Comparison of ENCODE assay signal across 8 cellular contexts in genomic region chr2:28894470-28895188, GRCh38. TPM values are rescaled to one million over a fixed set of nuclear protein-coding genes. Genes with fewer than 3 reads are reported as not detected.
DNase-seq lines count a peak whose midpoint lies in the region; ATAC-seq and TF ChIP-seq lines count a peak whose summit lies in the region.

Gene WDR43, plus strand, starts transcription at chr2:28894667. Its CDS starts 32 bp downstream, at chr2:28894699.

- intact Hi-C loops in Calu3 (cut with micrococcal nuclease; ENCODE audit: unreplicated experiment): no loop called here

- H3K27ac ChIP-seq in HUES64 (ENCODE audit: low read depth, low read length) (peak within 1 kb of the TSS; percentile 87), OCI-LY1 (ENCODE audit: low read depth, low read length, poor library complexity, severe bottlenecking) (peak within 1 kb of the TSS; percentile 65)

- no peaks in the 10 kb centered on the region for H3K9me2 ChIP-seq in OCI-LY1 (ENCODE audit: low read depth, low read length)

- ATAC-seq in GM21447 (IDR thresholded peaks at IDR 0.05; ENCODE audit: unreplicated experiment): peak; percentile 81

- H3K36me3 Mint-ChIP-seq in Calu3 (ENCODE audit: insufficient read depth, unreplicated experiment) (peaks cover 27% of the 10 kb centered on the region), endothelial cell (ENCODE audit: low read depth, unreplicated experiment) (peaks cover 3% of the 10 kb centered on the region)

- peaks cover 51% of the 10 kb centered on the region for H3K79me2 ChIP-seq in OCI-LY1 (ENCODE audit: insufficient read depth, low read length)

- no peaks in the 10 kb centered on the region for H3K9me3 ChIP-seq in HUES64 (ENCODE audit: insufficient read depth, low read depth, low read length)
- no peaks in the 10 kb centered on the region for H3K9me3 ChIP-seq in OCI-LY1 (ENCODE audit: low read length)

- CTCF ChIA-PET in Calu3 (lab: Charles Lee): interaction anchor here (0.6 to 0.7 kb wide), 4 partner anchors 34 to 1252 kb away, joined by 3 to 8 read pairs (median 4); partner anchors contain the start of gene YPEL5

- no TSS peak for BruUV-seq in Calu3 (replicated peaks; lab: Mats Ljungman, UMichigan)

- TF ChIP-seq CTCF in Calu3 (IDR thresholded peaks at IDR 0.05; ENCODE audit: unreplicated experiment): no peak
- TF ChIP-seq CTCF in OCI-LY1 (IDR thresholded peaks at IDR 0.05; ENCODE audit: low read length): no peak
- no peak for TF ChIP-seq CTCF in endothelial cell (IDR thresholded peaks at IDR 0.05; ENCODE audit: unreplicated experiment)

- H3K9me3 Mint-ChIP-seq in Calu3 (ENCODE audit: low read depth, unreplicated experiment) (no peaks in the 10 kb centered on the region), endothelial cell (ENCODE audit: unreplicated experiment) (no peaks in the 10 kb centered on the region)

- H3K4me2 ChIP-seq in OCI-LY1 (ENCODE audit: low read length): peak within 1 kb of the TSS; percentile 76

- peaks cover 5% of the 10 kb centered on the region; the same call in 1 of the 2 replicates for H3F3A ChIP-seq in OCI-LY1 (ENCODE audit: insufficient read depth, low read length)

- H3K4me3 Mint-ChIP-seq in Calu3 (ENCODE audit: low read depth, unreplicated experiment) (peak within 1 kb of the TSS; percentile 94), endothelial cell (ENCODE audit: unreplicated experiment) (peak within 1 kb of the TSS; percentile 100)

- peak within 1 kb of the TSS; percentile 100 for H3K9ac ChIP-seq in HUES64 (ENCODE audit: low read depth, low read length)
- peak within 1 kb of the TSS; percentile 100 for H3K9ac ChIP-seq in OCI-LY1 (ENCODE audit: low read length)

- H3K27ac Mint-ChIP-seq in Calu3 (ENCODE audit: unreplicated experiment): peak within 1 kb of the TSS; percentile 92
- peak within 1 kb of the TSS; percentile 92 for H3K27ac Mint-ChIP-seq in endothelial cell (ENCODE audit: unreplicated experiment)

- H3K4me1 Mint-ChIP-seq in Calu3 (ENCODE audit: low read depth, unreplicated experiment) (peaks cover 26% of the 10 kb centered on the region), endothelial cell (ENCODE audit: unreplicated experiment) (peaks cover 7% of the 10 kb centered on the region)

- H3K4me1 ChIP-seq in HUES64 (ENCODE audit: insufficient read depth, low read length) (peaks cover 34% of the 10 kb centered on the region), OCI-LY1 (ENCODE audit: insufficient read depth, low read length, severe bottlenecking) (peaks cover 40% of the 10 kb centered on the region)

- H2AFZ ChIP-seq in OCI-LY1 (ENCODE audit: low read length): no peak within 1 kb of the TSS

- peak; percentile 98 for DNase-seq in Calu3
- DNase-seq in activated CD8-positive, alpha-beta memory T cell treated with anti-CD3 and anti-CD28 coated beads, Interleukin-2, amount 50 U/mL, for 4 hours: peak; percentile 98
- DNase-seq in endothelial cell (ENCODE audit: low spot score): peak; percentile 99
- peak; percentile 99 for DNase-seq in midbrain (lab: John Stamatoyannopoulos, UW)
- DNase-seq in stimulated activated CD8-positive, alpha-beta memory T cell treated with anti-CD3 and anti-CD28 coated beads, Interleukin-2, amount 100 ng/mL, for 1 hour (ENCODE audit: low read depth in 2 of 2): peak; percentile 93 to 95

- H4K20me1 ChIP-seq in OCI-LY1 (ENCODE audit: insufficient read depth, low read length): peaks cover 13% of the 10 kb centered on the region

- no peaks in the 10 kb centered on the region for H3K27me3 Mint-ChIP-seq in Calu3 (ENCODE audit: unreplicated experiment)
- H3K27me3 Mint-ChIP-seq in endothelial cell (ENCODE audit: unreplicated experiment): peaks cover 3% of the 10 kb centered on the region

- H3K27me3 ChIP-seq in HUES64 (ENCODE audit: insufficient read depth, low read length) (peaks cover 8% of the 10 kb centered on the region; the same call in 1 of the 2 replicates), OCI-LY1 (ENCODE audit: insufficient read depth, low read length) (no peaks in the 10 kb centered on the region)

- WGBS in HUES64: under 1% methylated on average over 79 of the region's 79 CpGs

- H3K4me3 ChIP-seq in HUES64 (ENCODE audit: low read length) (peak within 1 kb of the TSS; percentile 100), OCI-LY1 (ENCODE audit: low read depth, low read length, poor library complexity, severe bottlenecking) (peak within 1 kb of the TSS; percentile 86)

- H3K36me3 ChIP-seq in HUES64 (ENCODE audit: insufficient read depth, low read length) (peaks cover 6% of the 10 kb centered on the region; the same call in 1 of the 2 replicates), OCI-LY1 (ENCODE audit: insufficient read depth, low read length) (peaks cover 22% of the 10 kb centered on the region; the same call in 1 of the 2 replicates)

RNA-seq across cellular contexts. Expression of gene WDR43, which starts in this region (rescaled TPM):
- 84.4 and 85.6 TPM in 2 replicates for total RNA-seq in Calu3 (2022)
- 71.0 TPM for polyA plus RNA-seq in HUES64 (2013, experiment 1 of 2)
- 60.7 TPM for polyA plus RNA-seq in HUES64 (2013, experiment 2 of 2)
- 33.5 TPM for total RNA-seq in endothelial cell (ENCODE audit: unreplicated experiment)

Comparison
In these comparisons a context has a peak if more than half of its experiments do, and no peak if none do; other contexts are left out.
1. Peak in every context shown above with its lines: DNase-seq, ATAC-seq, H3K4me3 ChIP-seq and H3K27ac ChIP-seq.